In genomic region chr12:57214398-57214781, GRCh38 we compare ENCODE assay signal across 8 cellular contexts. TPM values are rescaled to one million over a fixed set of nuclear protein-coding genes. Genes with fewer than 3 reads are reported as not detected.
DNase-seq lines count a peak whose midpoint lies in the region; ATAC-seq and TF ChIP-seq lines count a peak whose summit lies in the region.

No MANE protein-coding gene starts in this region.

- DNase-seq in DMS53 (lab: John Stamatoyannopoulos, UW) (peak; percentile 91), NCI-H82 treated with DMSO at 0.1 percent for 48 hours (lab: John Stamatoyannopoulos, UW; ENCODE audit: unreplicated experiment) (peak; percentile 71), naive B cell (peak; percentile 71), tibial artery (peak; percentile 67 to 81)
- DNase-seq in activated CD4-positive, alpha-beta memory T cell treated with anti-CD3 and anti-CD28 coated beads, Interleukin-2, amount 10 ng/mL, durations not matched to agents 7 days and 5 days, result peak; percentile 74
- peak in 2 of 3 donors; percentile 29 to 54 for DNase-seq in effector memory CD4-positive, alpha-beta T cell

- peak; percentile 33 for ATAC-seq in HG03432 (IDR thresholded peaks at IDR 0.05; ENCODE audit: unreplicated experiment)
- ATAC-seq in naive B cell (ENCODE audit: low read depth in 2 of 2), result peak; percentile 29 to 44
- no peak for ATAC-seq in HG02763 (IDR thresholded peaks at IDR 0.05; ENCODE audit: unreplicated experiment)

- H3K36me3 ChIP-seq in effector memory CD4-positive, alpha-beta T cell (ENCODE audit: control insufficient read depth, insufficient read depth, low read length), result no peaks in the 10 kb centered on the region
- H3K36me3 ChIP-seq in tibial artery, result peaks cover 20 to 35% (median 32%) of the 10 kb centered on the region in 3 donors

- no peaks in the 10 kb centered on the region for H3K9me3 Mint-ChIP-seq in activated CD4-positive, alpha-beta memory T cell treated with anti-CD3 and anti-CD28 coated beads, Interleukin-2, amount 10 ng/mL, durations not matched to agents 7 days and 5 days
- no peaks in the 10 kb centered on the region for H3K9me3 Mint-ChIP-seq in naive B cell

- H3K4me1 ChIP-seq in effector memory CD4-positive, alpha-beta T cell (ENCODE audit: control insufficient read depth, insufficient read depth, low read length, poor library complexity, severe bottlenecking), result peaks cover 41% of the 10 kb centered on the region
- peaks cover 0 to 54% (median 42%) of the 10 kb centered on the region in 4 donors for H3K4me1 ChIP-seq in tibial artery

- POLR2A ChIA-PET in activated CD4-positive, alpha-beta memory T cell treated with anti-CD3 and anti-CD28 coated beads, Interleukin-2, amount 10 ng/mL, durations not matched to agents 7 days and 5 days (lab: Charles Lee), result interaction anchor here (1.8 to 3.0 kb wide), 4 partner anchors 15 to 102 kb away, joined by 6 to 28 read pairs (median 22); partner anchors contain the start of gene SHMT2

- no peak overlapping the region for H3K27ac ChIP-seq in effector memory CD4-positive, alpha-beta T cell (ENCODE audit: insufficient read depth, low read length, poor library complexity, severe bottlenecking)
- peak overlapping the region in 1 of 2 donors; percentile 12 for H3K27ac ChIP-seq in tibial artery

- H3K4me1 Mint-ChIP-seq in activated CD4-positive, alpha-beta memory T cell treated with anti-CD3 and anti-CD28 coated beads, Interleukin-2, amount 10 ng/mL, durations not matched to agents 7 days and 5 days, result peaks cover 39% of the 10 kb centered on the region
- H3K4me1 Mint-ChIP-seq in naive B cell, result peaks cover 51 to 59% (median 54%) of the 10 kb centered on the region in 3 donors

- H3K27ac Mint-ChIP-seq in activated CD4-positive, alpha-beta memory T cell treated with anti-CD3 and anti-CD28 coated beads, Interleukin-2, amount 10 ng/mL, durations not matched to agents 7 days and 5 days, result no peak overlapping the region
- peak overlapping the region in 4 of 6 donors; percentile 61 to 92 (median 89) for H3K27ac Mint-ChIP-seq in naive B cell

- H3K27me3 Mint-ChIP-seq in activated CD4-positive, alpha-beta memory T cell treated with anti-CD3 and anti-CD28 coated beads, Interleukin-2, amount 10 ng/mL, durations not matched to agents 7 days and 5 days, result peaks cover 53% of the 10 kb centered on the region
- H3K27me3 Mint-ChIP-seq in naive B cell, result peaks cover 25 to 51% (median 49%) of the 10 kb centered on the region in 3 donors

- H3K4me3 Mint-ChIP-seq in activated CD4-positive, alpha-beta memory T cell treated with anti-CD3 and anti-CD28 coated beads, Interleukin-2, amount 10 ng/mL, durations not matched to agents 7 days and 5 days, result no peak overlapping the region
- H3K4me3 Mint-ChIP-seq in naive B cell, result peak overlapping the region; percentile 54 to 88 (median 78)

- no peaks in the 10 kb centered on the region for H3K36me3 Mint-ChIP-seq in activated CD4-positive, alpha-beta memory T cell treated with anti-CD3 and anti-CD28 coated beads, Interleukin-2, amount 10 ng/mL, durations not matched to agents 7 days and 5 days (ENCODE audit: low read depth)
- no peaks in the 10 kb centered on the region for H3K36me3 Mint-ChIP-seq in naive B cell

- peaks cover 58% of the 10 kb centered on the region for H3K27me3 ChIP-seq in effector memory CD4-positive, alpha-beta T cell (replicated peaks; ENCODE audit: control insufficient read depth, insufficient read depth, low read length, poor library complexity, severe bottlenecking)
- peaks cover 5 to 45% of the 10 kb centered on the region in 2 donors for H3K27me3 ChIP-seq in tibial artery

- intact Hi-C loops in tibial artery (cut with DNase I; ENCODE audit: low total_unique reads), result no loop called here

- H3K9me3 ChIP-seq in effector memory CD4-positive, alpha-beta T cell (ENCODE audit: control insufficient read depth, low read length), result no peaks in the 10 kb centered on the region
- H3K9me3 ChIP-seq in tibial artery, result no peaks in the 10 kb centered on the region

- CTCF ChIA-PET in activated CD4-positive, alpha-beta memory T cell treated with anti-CD3 and anti-CD28 coated beads, Interleukin-2, amount 10 ng/mL, durations not matched to agents 7 days and 5 days (lab: Charles Lee), result interaction anchor here (0.7 to 8.5 kb wide), 15 partner anchors 9 to 263 kb away, joined by 3 to 253 read pairs (median 4); partner anchors contain the start of genes INHBE and SHMT2

- H3K4me3 ChIP-seq in effector memory CD4-positive, alpha-beta T cell (ENCODE audit: insufficient read depth, low read depth, low read length, poor library complexity, severe bottlenecking), result no peak overlapping the region
- H3K4me3 ChIP-seq in tibial artery, result no peak overlapping the region

- peak; percentile 72 to 73 for TF ChIP-seq CTCF in tibial artery (IDR thresholded peaks at IDR 0.05)

RNA-seq across cellular contexts. Expression of gene NXPH4, which starts 2.2 kb away (rescaled TPM):
- total RNA-seq in activated CD4-positive, alpha-beta memory T cell treated with anti-CD3 and anti-CD28 coated beads, Interleukin-2, amount 10 ng/mL, durations not matched to agents 7 days and 5 days, result 1 to 10 TPM in 1 of 2 experiments, under 1 TPM in 1; 0.81 to 1.1 TPM
- polyA plus RNA-seq in naive B cell (ENCODE audit: low read depth in 6 of 6), result 1 to 10 TPM; 1.2 to 4.9 (median 2.8) TPM

RNA-seq across cellular contexts. Expression of gene SHMT2, which starts 15.1 kb away (rescaled TPM):
- 100 to 1,000 TPM; 224 to 244 TPM for total RNA-seq in activated CD4-positive, alpha-beta memory T cell treated with anti-CD3 and anti-CD28 coated beads, Interleukin-2, amount 10 ng/mL, durations not matched to agents 7 days and 5 days
- 100 to 1,000 TPM; 160 to 183 (median 173) TPM for polyA plus RNA-seq in naive B cell (ENCODE audit: low read depth in 6 of 6)

RNA-seq across cellular contexts. Expression of gene STAC3, which starts 36.6 kb away (rescaled TPM):
- total RNA-seq in activated CD4-positive, alpha-beta memory T cell treated with anti-CD3 and anti-CD28 coated beads, Interleukin-2, amount 10 ng/mL, durations not matched to agents 7 days and 5 days, result 1 to 10 TPM; 4.1 to 4.5 TPM
- polyA plus RNA-seq in naive B cell (ENCODE audit: low read depth in 6 of 6), result under 1 TPM in 4 of 6 donors, not detected in 2; 0.32 to 0.43 (median 0.38) TPM
